ENCODE assay signal across 35 cellular contexts in genomic region chr1:3762873-3763228, GRCh38. TPM values are rescaled to one million over a fixed set of nuclear protein-coding genes. Genes with fewer than 3 reads are reported as not detected.
"Had no signal": no experiment of that assay in that cellular context is flagged by ENCODE, and none has a peak within 500 bp of the region (broad histone marks: within the 10 kb centered on the region; RNA-seq: fewer than 3 reads in every experiment).

No MANE protein-coding gene starts in this region.

- H3K4me1 ChIP-seq: ascending aorta, Peyer's patch had no signal

- H3K36me3 Mint-ChIP-seq: activated naive CD4-positive, alpha-beta T cell treated with anti-CD3 and anti-CD28 coated beads, Interleukin-2, amount 50 U/mL, for 24 hours; activated naive CD8-positive, alpha-beta T cell treated with anti-CD3 and anti-CD28 coated beads, Interleukin-2, amount 10 ng/mL, durations not matched to agents 7 days and 5 days had no signal

- DNase-seq: activated CD4-positive, alpha-beta T cell treated with anti-CD3 and anti-CD28 coated beads, Interleukin-2, amount 10 ng/mL, durations not matched to agents 24 days and 14 days; activated CD4-positive, alpha-beta T cell treated with anti-CD3 and anti-CD28 coated beads, Interleukin-2, amount 50 U/mL, for 4 hours; activated CD4-positive, CD25-positive, alpha-beta regulatory T cell; activated CD8-positive, alpha-beta T cell treated with anti-CD3 and anti-CD28 coated beads for 36 hours; activated gamma-delta T cell; activated naive CD4-positive, alpha-beta T cell treated with Interleukin-2 at 50 U/mL for 16 hours; activated naive CD8-positive, alpha-beta T cell treated with anti-CD3 and anti-CD28 coated beads, Interleukin-2, amount 10 ng/mL, durations not matched to agents 7 days and 5 days; activated T-cell treated with anti-CD3 and anti-CD28 coated beads, Interleukin-2, amount 50 U/mL, for 1 hour; activated T-cell treated with anti-CD3 and anti-CD28 coated beads, Interleukin-2, amount 50 U/mL, for 72 hours; amygdala; Kasumi-1; MG63; NCI-H1048; NCI-H1105 treated with DMSO at 0.1 percent for 48 hours; NCI-H1436 treated with DMSO at 0.1 percent for 48 hours; NCI-H1694 treated with DMSO at 0.1 percent for 48 hours; NCI-H2029; NCI-H345; NCI-H524 treated with DMSO at 0.1 percent for 48 hours; Peyer's patch; RPMI8226; SIG-M5; T-helper 1 cell; T-helper 2 cell; T-helper 9 cell; WERI-Rb-1 had no signal

- H3K4me3 ChIP-seq: ascending aorta, cardiac muscle cell, MG63, Peyer's patch had no signal

- H3K27ac ChIP-seq: ascending aorta, cardiac muscle cell, Peyer's patch, WERI-Rb-1 had no signal

- H3K4me3 Mint-ChIP-seq: activated CD4-positive, alpha-beta T cell treated with anti-CD3 and anti-CD28 coated beads, Interleukin-2, amount 10 ng/mL, durations not matched to agents 24 days and 14 days; activated CD8-positive, alpha-beta T cell treated with anti-CD3 and anti-CD28 coated beads for 36 hours; activated naive CD4-positive, alpha-beta T cell treated with anti-CD3 and anti-CD28 coated beads, Interleukin-2, amount 50 U/mL, for 24 hours; activated naive CD8-positive, alpha-beta T cell treated with anti-CD3 and anti-CD28 coated beads, Interleukin-2, amount 10 ng/mL, durations not matched to agents 7 days and 5 days; activated T-cell treated with anti-CD3 and anti-CD28 coated beads, Interleukin-2, amount 50 U/mL, for 72 hours; activated T-helper 17 cell treated with anti-CD3 and anti-CD28 coated beads, Interleukin-2, amount 50 U/mL, for 72 hours had no signal

- H3K27ac Mint-ChIP-seq: activated CD4-positive, alpha-beta T cell treated with anti-CD3 and anti-CD28 coated beads, Interleukin-2, amount 10 ng/mL, durations not matched to agents 24 days and 14 days; activated CD8-positive, alpha-beta T cell treated with anti-CD3 and anti-CD28 coated beads for 36 hours; activated naive CD4-positive, alpha-beta T cell treated with anti-CD3 and anti-CD28 coated beads, Interleukin-2, amount 50 U/mL, for 24 hours; activated naive CD8-positive, alpha-beta T cell treated with anti-CD3 and anti-CD28 coated beads, Interleukin-2, amount 10 ng/mL, durations not matched to agents 7 days and 5 days; activated T-cell treated with anti-CD3 and anti-CD28 coated beads, Interleukin-2, amount 50 U/mL, for 72 hours; activated T-helper 17 cell treated with anti-CD3 and anti-CD28 coated beads, Interleukin-2, amount 50 U/mL, for 72 hours had no signal

- H3K4me1 Mint-ChIP-seq: activated CD4-positive, alpha-beta T cell treated with anti-CD3 and anti-CD28 coated beads, Interleukin-2, amount 10 ng/mL, durations not matched to agents 24 days and 14 days; activated naive CD4-positive, alpha-beta T cell treated with anti-CD3 and anti-CD28 coated beads, Interleukin-2, amount 50 U/mL, for 24 hours; activated naive CD8-positive, alpha-beta T cell treated with anti-CD3 and anti-CD28 coated beads, Interleukin-2, amount 10 ng/mL, durations not matched to agents 7 days and 5 days; activated T-helper 17 cell treated with anti-CD3 and anti-CD28 coated beads, Interleukin-2, amount 50 U/mL, for 72 hours had no signal

- H3K9me3 ChIP-seq: ascending aorta, Peyer's patch had no signal

- ATAC-seq: activated CD8-positive, alpha-beta T cell treated with anti-CD3 and anti-CD28 coated beads for 36 hours; activated T-cell treated with anti-CD3 and anti-CD28 coated beads, Interleukin-2, amount 50 U/mL, for 72 hours; activated T-helper 17 cell treated with anti-CD3 and anti-CD28 coated beads, Interleukin-2, amount 50 U/mL, for 72 hours; Right ventricle myocardium inferior; SK-N-SH treated with all-trans-retinoic acid at 6 μM for 48 hours had no signal

- H3K27me3 ChIP-seq: MG63, Peyer's patch had no signal

- H3K9me3 Mint-ChIP-seq: activated CD4-positive, alpha-beta T cell treated with anti-CD3 and anti-CD28 coated beads, Interleukin-2, amount 10 ng/mL, durations not matched to agents 24 days and 14 days; activated naive CD4-positive, alpha-beta T cell treated with anti-CD3 and anti-CD28 coated beads, Interleukin-2, amount 50 U/mL, for 24 hours; activated naive CD8-positive, alpha-beta T cell treated with anti-CD3 and anti-CD28 coated beads, Interleukin-2, amount 10 ng/mL, durations not matched to agents 7 days and 5 days; activated T-cell treated with anti-CD3 and anti-CD28 coated beads, Interleukin-2, amount 50 U/mL, for 72 hours; activated T-helper 17 cell treated with anti-CD3 and anti-CD28 coated beads, Interleukin-2, amount 50 U/mL, for 72 hours had no signal

- H3K36me3 ChIP-seq: ascending aorta, cardiac muscle cell, MG63, Peyer's patch, WERI-Rb-1 had no signal

RNA-seq across cellular contexts. Expression of gene SMIM1, which starts 9.7 kb away (rescaled TPM):
- total RNA-seq: ascending aorta, NCI-H460, Peyer's patch had no signal

RNA-seq across cellular contexts. Expression of gene CCDC27, which starts 10.6 kb away (rescaled TPM):
- total RNA-seq: activated CD4-positive, alpha-beta T cell treated with anti-CD3 and anti-CD28 coated beads, Interleukin-2, amount 10 ng/mL, durations not matched to agents 24 days and 14 days; activated CD8-positive, alpha-beta memory T cell treated with anti-CD3 and anti-CD28 coated beads for 36 hours; activated CD8-positive, alpha-beta T cell treated with anti-CD3 and anti-CD28 coated beads for 36 hours; activated naive CD8-positive, alpha-beta T cell treated with anti-CD3 and anti-CD28 coated beads, Interleukin-2, amount 10 ng/mL, durations not matched to agents 7 days and 5 days; activated T-cell treated with anti-CD3 and anti-CD28 coated beads, Interleukin-2, amount 50 U/mL, for 72 hours; activated T-helper 17 cell treated with anti-CD3 and anti-CD28 coated beads, Interleukin-2, amount 50 U/mL, for 72 hours; ascending aorta; NCI-H460; Peyer's patch; Right ventricle myocardium inferior had no signal
- polyA plus RNA-seq: adipose tissue had no signal
